Comparison of ENCODE assay signal across 22 cellular contexts in the genomic region with DNA sequence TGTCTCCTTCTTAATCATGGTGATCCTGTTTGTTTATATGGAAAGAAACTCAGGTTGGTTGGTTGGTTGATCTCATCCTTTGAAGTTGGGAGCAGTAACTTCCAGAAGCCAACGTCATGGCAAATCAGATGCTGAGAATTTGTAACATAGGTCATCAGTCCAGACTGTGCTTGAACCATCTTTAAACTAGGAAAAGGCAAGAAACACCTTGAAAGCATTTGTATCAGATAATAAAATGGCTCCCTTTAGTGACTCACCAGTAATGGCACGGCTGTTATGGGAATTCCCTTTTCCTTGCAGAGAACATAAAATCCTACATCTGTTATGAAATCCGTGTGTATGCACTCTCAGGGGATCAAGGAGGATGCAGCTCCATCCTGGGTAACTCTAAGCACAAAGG. TPM values are rescaled to one million over a fixed set of nuclear protein-coding genes. Genes with fewer than 3 reads are reported as not detected.
DNase-seq lines count a peak whose midpoint lies in the region; ATAC-seq, FAIRE-seq and TF ChIP-seq lines count a peak whose summit lies in the region.
"Had no signal": no experiment of that assay in that cellular context is flagged by ENCODE, and none has a peak within 500 bp of the region (broad histone marks: within the 10 kb centered on the region; RNA-seq: fewer than 3 reads in every experiment).

No MANE protein-coding gene starts in this region.

- no peak for FAIRE-seq in GM19239 (lab: Jason Lieb, UNC)

- no peak for TF ChIP-seq POLR2A in vagina (IDR thresholded peaks at IDR 0.05)

- peak; percentile 87 for ATAC-seq in foreskin keratinocyte
- ATAC-seq: natural killer cell had no signal

- H3K27ac ChIP-seq in foreskin keratinocyte (no peak overlapping the region), vagina (peak overlapping the region; percentile 9)
- H3K27ac ChIP-seq: coronary artery, prostate gland, spleen had no signal

- peaks cover 82% of the 10 kb centered on the region for H3K36me3 Mint-ChIP-seq in activated CD4-positive, alpha-beta T cell treated with anti-CD3 and anti-CD28 coated beads, Interleukin-2, amount 10 ng/mL, durations not matched to agents 24 days and 14 days (ENCODE audit: low read depth)
- H3K36me3 Mint-ChIP-seq in activated T-helper 1 cell treated with anti-CD3 and anti-CD28 coated beads, Interleukin-12 subunit alpha, Interleukin-12 subunit beta, Interleukin-2, Interleukin-4 antibody, amounts not matched to agents 30 ng/mL and 10 ng/mL and 1 ng/mL, durations not matched to agents 14 hours and 24 hours and 36 hours (ENCODE audit: low read depth): peaks cover 76% of the 10 kb centered on the region
- H3K36me3 Mint-ChIP-seq: CD14-positive monocyte had no signal

- H3K4me1 ChIP-seq in foreskin keratinocyte (peaks cover 10% of the 10 kb centered on the region), vagina (no peaks in the 10 kb centered on the region)
- H3K4me1 ChIP-seq: prostate gland, spleen had no signal

- no peaks in the 10 kb centered on the region for H3K27me3 ChIP-seq in foreskin keratinocyte
- H3K27me3 ChIP-seq in vagina: no peaks in the 10 kb centered on the region
- H3K27me3 ChIP-seq: spleen had no signal

- TF ChIP-seq CTCF in foreskin keratinocyte (conservative IDR thresholded peaks at IDR 0.05) (no peak), vagina (IDR thresholded peaks at IDR 0.05) (no peak)

- intact Hi-C loops in activated CD4-positive, alpha-beta T cell treated with anti-CD3 and anti-CD28 coated beads, Interleukin-2, amount 10 ng/mL, durations not matched to agents 24 days and 14 days (cut with micrococcal nuclease): no loop called here
- intact Hi-C loops in activated T-helper 1 cell treated with anti-CD3 and anti-CD28 coated beads, Interleukin-12 subunit alpha, Interleukin-12 subunit beta, Interleukin-2, Interleukin-4 antibody, amounts not matched to agents 30 ng/mL and 10 ng/mL and 1 ng/mL, durations not matched to agents 14 hours and 24 hours and 36 hours (cut with micrococcal nuclease): loop anchor here (5.0 kb wide), 1 partner anchor 35 kb away; no protein-coding TSS in a partner anchor
- intact Hi-C loops in vagina (cut with DNase I): no loop called here

- no peak overlapping the region for H3K4me3 Mint-ChIP-seq in activated CD4-positive, alpha-beta T cell treated with anti-CD3 and anti-CD28 coated beads, Interleukin-2, amount 10 ng/mL, durations not matched to agents 24 days and 14 days
- no peak overlapping the region for H3K4me3 Mint-ChIP-seq in activated T-helper 1 cell treated with anti-CD3 and anti-CD28 coated beads, Interleukin-12 subunit alpha, Interleukin-12 subunit beta, Interleukin-2, Interleukin-4 antibody, amounts not matched to agents 30 ng/mL and 10 ng/mL and 1 ng/mL, durations not matched to agents 14 hours and 24 hours and 36 hours
- H3K4me3 Mint-ChIP-seq: CD14-positive monocyte; natural killer cell; T-helper 1 cell treated with Interleukin-12 subunit alpha and Interleukin-12 subunit beta and Interleukin-4 antibody, amounts not matched to agents 30 μg/mL and 1 μg/mL, for 36 hours had no signal

- peaks cover 12% of the 10 kb centered on the region for H3K4me1 Mint-ChIP-seq in activated CD4-positive, alpha-beta T cell treated with anti-CD3 and anti-CD28 coated beads, Interleukin-2, amount 10 ng/mL, durations not matched to agents 24 days and 14 days
- H3K4me1 Mint-ChIP-seq in activated T-helper 1 cell treated with anti-CD3 and anti-CD28 coated beads, Interleukin-12 subunit alpha, Interleukin-12 subunit beta, Interleukin-2, Interleukin-4 antibody, amounts not matched to agents 30 ng/mL and 10 ng/mL and 1 ng/mL, durations not matched to agents 14 hours and 24 hours and 36 hours (ENCODE audit: low read depth): peaks cover 40% of the 10 kb centered on the region
- H3K4me1 Mint-ChIP-seq: CD14-positive monocyte had no signal

- no peaks in the 10 kb centered on the region for H3K9me3 ChIP-seq in vagina
- H3K9me3 ChIP-seq: prostate gland, spleen had no signal

- H3K27ac Mint-ChIP-seq in activated CD4-positive, alpha-beta T cell treated with anti-CD3 and anti-CD28 coated beads, Interleukin-2, amount 10 ng/mL, durations not matched to agents 24 days and 14 days: peak overlapping the region; percentile 14
- peak overlapping the region; percentile 19 for H3K27ac Mint-ChIP-seq in activated T-helper 1 cell treated with anti-CD3 and anti-CD28 coated beads, Interleukin-12 subunit alpha, Interleukin-12 subunit beta, Interleukin-2, Interleukin-4 antibody, amounts not matched to agents 30 ng/mL and 10 ng/mL and 1 ng/mL, durations not matched to agents 14 hours and 24 hours and 36 hours
- H3K27ac Mint-ChIP-seq: CD14-positive monocyte; natural killer cell; T-helper 1 cell treated with Interleukin-12 subunit alpha and Interleukin-12 subunit beta and Interleukin-4 antibody, amounts not matched to agents 30 μg/mL and 1 μg/mL, for 36 hours had no signal

- no peaks in the 10 kb centered on the region for H3K36me3 ChIP-seq in vagina
- H3K36me3 ChIP-seq: prostate gland, spleen had no signal

- peaks cover 3% of the 10 kb centered on the region for H3K9me3 Mint-ChIP-seq in activated CD4-positive, alpha-beta T cell treated with anti-CD3 and anti-CD28 coated beads, Interleukin-2, amount 10 ng/mL, durations not matched to agents 24 days and 14 days
- H3K9me3 Mint-ChIP-seq in activated T-helper 1 cell treated with anti-CD3 and anti-CD28 coated beads, Interleukin-12 subunit alpha, Interleukin-12 subunit beta, Interleukin-2, Interleukin-4 antibody, amounts not matched to agents 30 ng/mL and 10 ng/mL and 1 ng/mL, durations not matched to agents 14 hours and 24 hours and 36 hours: no peaks in the 10 kb centered on the region
- H3K9me3 Mint-ChIP-seq: natural killer cell; T-helper 1 cell treated with Interleukin-12 subunit alpha and Interleukin-12 subunit beta and Interleukin-4 antibody, amounts not matched to agents 30 μg/mL and 1 μg/mL, for 36 hours had no signal

- no peaks in the 10 kb centered on the region for H3K27me3 Mint-ChIP-seq in activated CD4-positive, alpha-beta T cell treated with anti-CD3 and anti-CD28 coated beads, Interleukin-2, amount 10 ng/mL, durations not matched to agents 24 days and 14 days
- no peaks in the 10 kb centered on the region for H3K27me3 Mint-ChIP-seq in activated T-helper 1 cell treated with anti-CD3 and anti-CD28 coated beads, Interleukin-12 subunit alpha, Interleukin-12 subunit beta, Interleukin-2, Interleukin-4 antibody, amounts not matched to agents 30 ng/mL and 10 ng/mL and 1 ng/mL, durations not matched to agents 14 hours and 24 hours and 36 hours (ENCODE audit: insufficient read depth)

- H3K4me3 ChIP-seq in vagina: no peak overlapping the region
- H3K4me3 ChIP-seq: coronary artery, lung, prostate gland, spleen had no signal

- DNase-seq in activated CD4-positive, alpha-beta T cell treated with anti-CD3 and anti-CD28 coated beads, Interleukin-2, amount 10 ng/mL, durations not matched to agents 24 days and 14 days: no peak
- no peak for DNase-seq in activated CD4-positive, alpha-beta T cell treated with anti-CD3 and anti-CD28 coated beads for 1 hour
- no peak for DNase-seq in activated T-helper 1 cell treated with anti-CD3 and anti-CD28 coated beads, Interleukin-12 subunit alpha, Interleukin-12 subunit beta, Interleukin-2, Interleukin-4 antibody, amounts not matched to agents 30 ng/mL and 10 ng/mL and 1 ng/mL, durations not matched to agents 14 hours and 24 hours and 36 hours (ENCODE audit: low spot score)
- DNase-seq in foreskin keratinocyte (peak in 1 of 2 donors; percentile 71), vagina (ENCODE audit: extremely low spot score in 2 of 2) (no peak), DMS114 treated with DMSO at 0.1 percent for 48 hours (lab: John Stamatoyannopoulos, UW; ENCODE audit: unreplicated experiment) (no peak), NCI-H187 (lab: John Stamatoyannopoulos, UW) (no peak), GM19239 (ENCODE audit: insufficient read length, low spot score) (no peak)
- DNase-seq: 8988T; activated CD8-positive, alpha-beta memory T cell treated with anti-CD3 and anti-CD28 coated beads for 24 hours; amygdala; glutamatergic neuron; natural killer cell; NCI-H1417 treated with DMSO at 0.1 percent for 48 hours; NCI-H2227 treated with DMSO at 0.1 percent for 48 hours; Right ventricle myocardium superior; spleen had no signal

RNA-seq across cellular contexts. Expression of a gene that starts 58.1 kb away (rescaled TPM):
- total RNA-seq in activated CD4-positive, alpha-beta T cell treated with anti-CD3 and anti-CD28 coated beads, Interleukin-2, amount 10 ng/mL, durations not matched to agents 24 days and 14 days: 619 and 630 TPM in 2 replicates
- 585 and 603 TPM in 2 replicates for total RNA-seq in activated T-helper 1 cell treated with anti-CD3 and anti-CD28 coated beads, Interleukin-12 subunit alpha, Interleukin-12 subunit beta, Interleukin-2, Interleukin-4 antibody, amounts not matched to agents 30 ng/mL and 10 ng/mL and 1 ng/mL, durations not matched to agents 14 hours and 24 hours and 36 hours
- 278 and 366 TPM in 2 replicates for total RNA-seq in foreskin keratinocyte
- polyA plus RNA-seq in foreskin keratinocyte: 212 and 259 TPM in 2 replicates
- 167 TPM for total RNA-seq in vagina
